8 cellular contexts compared by ENCODE assay signal in the genomic region with DNA sequence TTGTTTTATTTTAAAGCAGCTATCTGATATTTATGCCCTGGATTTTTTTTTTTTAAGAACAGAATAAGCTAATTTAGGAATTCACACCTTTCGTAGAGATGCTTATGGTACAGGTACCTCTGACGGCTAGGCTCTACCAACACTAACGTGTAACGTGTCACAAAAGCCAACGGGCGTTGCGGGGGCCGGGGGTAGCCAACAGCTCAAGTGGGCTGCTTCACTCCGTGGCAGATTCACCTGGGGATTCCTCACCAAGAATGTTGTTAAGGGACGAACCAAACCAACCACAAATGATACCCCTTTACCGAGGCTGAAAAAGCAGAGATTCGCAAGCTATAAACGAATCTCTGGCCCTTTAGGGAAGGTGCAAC. TPM values are rescaled to one million over a fixed set of nuclear protein-coding genes. Genes with fewer than 3 reads are reported as not detected.
A peak's percentile ranks its signal among the peaks of the same experiment; 100 is the strongest.
DNase-seq lines count a peak whose midpoint lies in the region; ATAC-seq, FAIRE-seq and TF ChIP-seq lines count a peak whose summit lies in the region.

No MANE protein-coding gene starts in this region.

- H3K27ac ChIP-seq in RWPE2 (ENCODE audit: poor library complexity, severe bottlenecking) (peak overlapping the region; percentile 76), dorsolateral prefrontal cortex (peak overlapping the region in 58 of 59 donors; percentile 63 to 96 (median 92))

- no peaks in the 10 kb centered on the region for H3K9me3 ChIP-seq in RWPE2 (ENCODE audit: severe bottlenecking)

- H3K4me1 Mint-ChIP-seq in neural crest cell: peaks cover 49% of the 10 kb centered on the region

- H3K27me3 ChIP-seq in RWPE2 (ENCODE audit: insufficient read depth, poor library complexity, severe bottlenecking) (no peaks in the 10 kb centered on the region), dorsolateral prefrontal cortex (no peaks in the 10 kb centered on the region)

- H3K4me3 ChIP-seq in RWPE2 (ENCODE audit: severe bottlenecking) (peak overlapping the region; percentile 79), dorsolateral prefrontal cortex (peak overlapping the region; percentile 65 to 96 (median 88))

- no peak for TF ChIP-seq POLR2A in H54 (IDR thresholded peaks at IDR 0.05; ENCODE audit: low read depth, low read length)

- ATAC-seq in GM21447 (IDR thresholded peaks at IDR 0.05; ENCODE audit: unreplicated experiment) (peak; percentile 1), RWPE2 (ENCODE audit: low read depth) (no peak), HG03571 (IDR thresholded peaks at IDR 0.05; ENCODE audit: unreplicated experiment) (no peak)

- H3K27ac Mint-ChIP-seq in neural crest cell (ENCODE audit: unreplicated experiment): peak overlapping the region; percentile 97

- H3K36me3 ChIP-seq in RWPE2 (ENCODE audit: low read depth): no peaks in the 10 kb centered on the region; the same call in none of the 2 replicates

- H3K27me3 Mint-ChIP-seq in neural crest cell (ENCODE audit: low read depth): no peaks in the 10 kb centered on the region

- DNase-seq in RWPE2 (ENCODE audit: low spot score): no peak
- peak in 3 of 10 donors; percentile 8 to 56 (median 12) for DNase-seq in dorsolateral prefrontal cortex
- DNase-seq in neural crest cell (ENCODE audit: low read depth, low spot score): no peak
- DNase-seq in D721Med (ENCODE audit: insufficient read length, low spot score): no peak
- no peak for DNase-seq in H54 (ENCODE audit: insufficient read length, low spot score)
- no peak for DNase-seq in GDM1 (lab: John Stamatoyannopoulos, UW)

- no peak for TF ChIP-seq CTCF in RWPE2 (IDR thresholded peaks at IDR 0.05; ENCODE audit: poor library complexity, severe bottlenecking)
- TF ChIP-seq CTCF in dorsolateral prefrontal cortex (IDR thresholded peaks at IDR 0.05 in 54 of 56, conservative IDR thresholded peaks at IDR 0.05 in 2 of 56; ENCODE audit: low read depth in 1 of 56, partially characterized antibody in 56 of 56): no peak
- TF ChIP-seq CTCF in neural crest cell (conservative IDR thresholded peaks at IDR 0.05): no peak
- no peak for TF ChIP-seq CTCF in D721Med (IDR thresholded peaks at IDR 0.05; ENCODE audit: insufficient read depth, missing control alignments)

- intact Hi-C loops in dorsolateral prefrontal cortex (cut with DNase I): loop anchor here (2.0 to 10.0 kb wide), 5 partner anchors 35 to 265 kb away; no protein-coding TSS in a partner anchor

- peaks cover 31% of the 10 kb centered on the region for H3K4me1 ChIP-seq in RWPE2 (ENCODE audit: insufficient read depth, poor library complexity, severe bottlenecking)

- no peak for FAIRE-seq in D721Med (lab: Jason Lieb, UNC)
- no peak for FAIRE-seq in H54 (lab: Jason Lieb, UNC)

- no peaks in the 10 kb centered on the region for H3K9me3 Mint-ChIP-seq in neural crest cell

- peak overlapping the region; percentile 98 for H3K4me3 Mint-ChIP-seq in neural crest cell

- H3K36me3 Mint-ChIP-seq in neural crest cell (ENCODE audit: low read depth): peaks cover 9% of the 10 kb centered on the region

RNA-seq across cellular contexts. Expression of a gene that starts 1.0 kb away (rescaled TPM):
- total RNA-seq in dorsolateral prefrontal cortex (100 to 1,000 TPM in 14 of 120 experiments, 10 to 100 TPM in 106; 64.8 to 161 (median 84.3) TPM), neural crest cell (35.4 and 36.9 TPM in 2 replicates)
